ENCODE assay signal across 9 cellular contexts in the genomic region with DNA sequence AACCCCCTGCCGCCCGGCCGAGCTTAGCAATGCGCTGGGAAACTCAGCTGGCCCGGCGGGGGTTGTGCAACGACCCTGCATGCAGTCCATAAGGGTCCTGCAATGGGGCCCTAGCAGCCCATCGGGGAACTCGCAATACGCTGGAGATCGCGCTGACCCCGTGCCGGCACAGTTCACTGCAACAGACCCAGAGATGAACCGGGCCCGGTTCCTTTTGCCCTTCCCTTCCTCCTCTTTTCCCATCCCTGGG. TPM values are rescaled to one million over a fixed set of nuclear protein-coding genes. Genes with fewer than 3 reads are reported as not detected.
A peak's percentile ranks its signal among the peaks of the same experiment; 100 is the strongest.
DNase-seq lines count a peak whose midpoint lies in the region; ATAC-seq and TF ChIP-seq lines count a peak whose summit lies in the region.
"Had no signal": no experiment of that assay in that cellular context is flagged by ENCODE, and none has a peak within 500 bp of the region (broad histone marks: within the 10 kb centered on the region; RNA-seq: fewer than 3 reads in every experiment).

No MANE protein-coding gene starts in this region.

- H3K9me3 ChIP-seq in iPS-15b (ENCODE audit: control insufficient read depth, insufficient read depth, low read length) (no peaks in the 10 kb centered on the region), stomach smooth muscle (ENCODE audit: control insufficient read depth in 2 of 2, low read length in 2 of 2) (no peaks in the 10 kb centered on the region)

- peak overlapping the region; percentile 98 for H3K27ac ChIP-seq in stomach smooth muscle (ENCODE audit: low read length)

- ATAC-seq in GM18505 (IDR thresholded peaks at IDR 0.05; ENCODE audit: unreplicated experiment) (peak; percentile 12), HG02840 (IDR thresholded peaks at IDR 0.05; ENCODE audit: low FRiP score, unreplicated experiment) (peak; percentile 17), HG03175 (IDR thresholded peaks at IDR 0.05; ENCODE audit: unreplicated experiment) (no peak)
- ATAC-seq in activated T-helper 17 cell treated with anti-CD3 and anti-CD28 coated beads, Interleukin-2, amount 50 U/mL, for 72 hours (replicated peaks) = peak; percentile 0

- no peaks in the 10 kb centered on the region for H3K9me3 Mint-ChIP-seq in activated T-helper 17 cell treated with anti-CD3 and anti-CD28 coated beads, Interleukin-2, amount 50 U/mL, for 72 hours

- peak overlapping the region; percentile 91 for H3K4me3 ChIP-seq in iPS-15b (ENCODE audit: low read depth, low read length)
- H3K4me3 ChIP-seq in stomach smooth muscle (ENCODE audit: low read length in 2 of 2) = peak overlapping the region; percentile 82 to 94

- H3K4me3 Mint-ChIP-seq in activated T-helper 17 cell treated with anti-CD3 and anti-CD28 coated beads, Interleukin-2, amount 50 U/mL, for 72 hours = peak overlapping the region; percentile 91

- peak overlapping the region; percentile 93 for H3K27ac Mint-ChIP-seq in activated T-helper 17 cell treated with anti-CD3 and anti-CD28 coated beads, Interleukin-2, amount 50 U/mL, for 72 hours

- H3K36me3 ChIP-seq in iPS-15b (ENCODE audit: control insufficient read depth, insufficient read depth, low read length) (peaks cover 43% of the 10 kb centered on the region), stomach smooth muscle (ENCODE audit: control insufficient read depth in 2 of 2, insufficient read depth in 2 of 2, low read length in 2 of 2) (peaks cover 40 to 41% of the 10 kb centered on the region in 2 donors)

- H3K4me1 ChIP-seq in iPS-15b (ENCODE audit: control insufficient read depth, insufficient read depth, low read length) (peaks cover 7% of the 10 kb centered on the region), stomach smooth muscle (ENCODE audit: control insufficient read depth, insufficient read depth, low read length) (peaks cover 46% of the 10 kb centered on the region)

- no peak for DNase-seq in SW 1271 (lab: John Stamatoyannopoulos, UW)
- DNase-seq in OCI-M1 (lab: John Stamatoyannopoulos, UW) = no peak

- TF ChIP-seq POLR2A in GM18505 (IDR thresholded peaks at IDR 0.05; ENCODE audit: borderline replicate concordance, extremely low read depth, insufficient read depth, insufficient read length) = no peak

- H3K9ac ChIP-seq in iPS-15b (ENCODE audit: low read depth, low read length) = peak overlapping the region; percentile 99
- peak overlapping the region; percentile 97 to 98 for H3K9ac ChIP-seq in stomach smooth muscle (ENCODE audit: low read length in 2 of 2)

- H3K27me3 ChIP-seq in iPS-15b (ENCODE audit: control insufficient read depth, insufficient read depth, low read length) (no peaks in the 10 kb centered on the region), stomach smooth muscle (ENCODE audit: control insufficient read depth in 1 of 2, insufficient read depth in 2 of 2, low read length in 2 of 2) (no peaks in the 10 kb centered on the region)

- H3K36me3 Mint-ChIP-seq in activated T-helper 17 cell treated with anti-CD3 and anti-CD28 coated beads, Interleukin-2, amount 50 U/mL, for 72 hours (ENCODE audit: low read depth) = peaks cover 84% of the 10 kb centered on the region

- peaks cover 41% of the 10 kb centered on the region for H3K4me1 Mint-ChIP-seq in activated T-helper 17 cell treated with anti-CD3 and anti-CD28 coated beads, Interleukin-2, amount 50 U/mL, for 72 hours

- H3K27me3 Mint-ChIP-seq in activated T-helper 17 cell treated with anti-CD3 and anti-CD28 coated beads, Interleukin-2, amount 50 U/mL, for 72 hours = no peaks in the 10 kb centered on the region

RNA-seq across cellular contexts. Expression of gene SLC25A11, which starts 0.4 kb away (rescaled TPM):
- 10 to 100 TPM; 54.7 to 68.5 TPM for total RNA-seq in activated T-helper 17 cell treated with anti-CD3 and anti-CD28 coated beads, Interleukin-2, amount 50 U/mL, for 72 hours

RNA-seq across cellular contexts. Expression of gene RNF167, which starts 0.6 kb away (rescaled TPM):
- 100 to 1,000 TPM; 184 to 197 TPM for total RNA-seq in activated T-helper 17 cell treated with anti-CD3 and anti-CD28 coated beads, Interleukin-2, amount 50 U/mL, for 72 hours

RNA-seq across cellular contexts. Expression of gene GP1BA, which starts 7.4 kb away (rescaled TPM):
- under 1 TPM in 1 of 2 donors, not detected in 1; 0.11 TPM for total RNA-seq in activated T-helper 17 cell treated with anti-CD3 and anti-CD28 coated beads, Interleukin-2, amount 50 U/mL, for 72 hours
- total RNA-seq: T-helper 1 cell treated with Interleukin-12 subunit alpha and Interleukin-12 subunit beta and Interleukin-4 antibody, amounts not matched to agents 30 ng/mL and 1 ng/mL, for 36 hours had no signal

RNA-seq across cellular contexts. Expression of gene PFN1, which starts 8.9 kb away (rescaled TPM):
- 1,000 to 10,000 TPM; 1,346 to 1,950 TPM for total RNA-seq in activated T-helper 17 cell treated with anti-CD3 and anti-CD28 coated beads, Interleukin-2, amount 50 U/mL, for 72 hours

RNA-seq across cellular contexts. Expression of gene ENO3, which starts 11.4 kb away (rescaled TPM):
- 10 to 100 TPM; 27.4 to 30.3 TPM for total RNA-seq in activated T-helper 17 cell treated with anti-CD3 and anti-CD28 coated beads, Interleukin-2, amount 50 U/mL, for 72 hours
